6 cellular contexts compared by ENCODE assay signal in genomic region chr22:50305393-50305657, GRCh38. TPM values are rescaled to one million over a fixed set of nuclear protein-coding genes. Genes with fewer than 3 reads are reported as not detected.
A peak's percentile ranks its signal among the peaks of the same experiment; 100 is the strongest.
DNase-seq lines count a peak whose midpoint lies in the region; ATAC-seq and TF ChIP-seq lines count a peak whose summit lies in the region.

No MANE protein-coding gene starts in this region.

- no peaks in the 10 kb centered on the region for H3K36me3 Mint-ChIP-seq in activated CD8-positive, alpha-beta T cell treated with anti-CD3 and anti-CD28 coated beads, Interleukin-2, amount 10 ng/mL, durations not matched to agents 7 days and 5 days (ENCODE audit: low read depth)

- TF ChIP-seq CTCF in RWPE1 (conservative IDR thresholded peaks at IDR 0.05; ENCODE audit: low read depth) (no peak), fibroblast of villous mesenchyme (IDR thresholded peaks at IDR 0.05; ENCODE audit: insufficient read depth, low read depth, low read length) (no peak)

- H3K9me3 Mint-ChIP-seq in activated CD8-positive, alpha-beta T cell treated with anti-CD3 and anti-CD28 coated beads, Interleukin-2, amount 10 ng/mL, durations not matched to agents 7 days and 5 days (ENCODE audit: insufficient read depth): no peaks in the 10 kb centered on the region

- H3K27ac ChIP-seq in RWPE1: peak overlapping the region; percentile 100
- peak overlapping the region; percentile 73 for H3K27ac ChIP-seq in temporal lobe (ENCODE audit: low read depth, low read length)

- peaks cover 2% of the 10 kb centered on the region for H3K27me3 Mint-ChIP-seq in activated CD8-positive, alpha-beta T cell treated with anti-CD3 and anti-CD28 coated beads, Interleukin-2, amount 10 ng/mL, durations not matched to agents 7 days and 5 days (ENCODE audit: low read depth)

- DNase-seq in RWPE1 (ENCODE audit: low spot score): no peak
- DNase-seq in fibroblast of villous mesenchyme (ENCODE audit: low read depth): no peak
- no peak for DNase-seq in activated gamma-delta T cell (lab: John Stamatoyannopoulos, UW)
- no peak for DNase-seq in activated CD8-positive, alpha-beta T cell treated with anti-CD3 and anti-CD28 coated beads, Interleukin-2, amount 10 ng/mL, durations not matched to agents 7 days and 5 days

- no peak overlapping the region for H3K27ac Mint-ChIP-seq in activated CD8-positive, alpha-beta T cell treated with anti-CD3 and anti-CD28 coated beads, Interleukin-2, amount 10 ng/mL, durations not matched to agents 7 days and 5 days

- POLR2A ChIA-PET in RWPE1 (lab: Yijun Ruan, JAX; ENCODE audit: low non-redundant PET): interaction anchor here (0.6 to 1.1 kb wide), 2 partner anchors 11 to 55 kb away, joined by 3 read pairs; no protein-coding TSS in a partner anchor
- POLR2A ChIA-PET in activated CD8-positive, alpha-beta T cell treated with anti-CD3 and anti-CD28 coated beads, Interleukin-2, amount 10 ng/mL, durations not matched to agents 7 days and 5 days (lab: Charles Lee): interaction anchor here (1.6 to 3.8 kb wide), 2 partner anchors 9 to 11 kb away, joined by 3 to 23 read pairs; no protein-coding TSS in a partner anchor

- peaks cover 40% of the 10 kb centered on the region for H3K4me1 Mint-ChIP-seq in activated CD8-positive, alpha-beta T cell treated with anti-CD3 and anti-CD28 coated beads, Interleukin-2, amount 10 ng/mL, durations not matched to agents 7 days and 5 days (ENCODE audit: low read depth)

- H3K4me3 Mint-ChIP-seq in activated CD8-positive, alpha-beta T cell treated with anti-CD3 and anti-CD28 coated beads, Interleukin-2, amount 10 ng/mL, durations not matched to agents 7 days and 5 days: no peak overlapping the region

- no peak for ATAC-seq in activated CD8-positive, alpha-beta T cell treated with anti-CD3 and anti-CD28 coated beads, Interleukin-2, amount 10 ng/mL, durations not matched to agents 7 days and 5 days
- no peak for ATAC-seq in HG02970 (IDR thresholded peaks at IDR 0.05; ENCODE audit: low FRiP score, unreplicated experiment)

- H3K4me3 ChIP-seq in fibroblast of villous mesenchyme (ENCODE audit: low read depth, low read length): peak overlapping the region; percentile 80

- CTCF ChIA-PET in RWPE1 (lab: Yijun Ruan, JAX): interaction anchor here (1.1 kb wide), 1 partner anchor 34 kb away, joined by 3 read pairs; no protein-coding TSS in a partner anchor
- CTCF ChIA-PET in activated CD8-positive, alpha-beta T cell treated with anti-CD3 and anti-CD28 coated beads, Interleukin-2, amount 10 ng/mL, durations not matched to agents 7 days and 5 days (lab: Charles Lee): interaction anchor here (1.8 to 2.0 kb wide), 2 partner anchors 11 to 37 kb away, joined by 8 read pairs; no protein-coding TSS in a partner anchor

RNA-seq across cellular contexts. Expression of gene PLXNB2, which starts 2.1 kb away (rescaled TPM):
- total RNA-seq in fibroblast of villous mesenchyme: 148 and 168 TPM in 2 replicates
- total RNA-seq in temporal lobe: 52.4 TPM
- total RNA-seq in activated CD8-positive, alpha-beta T cell treated with anti-CD3 and anti-CD28 coated beads, Interleukin-2, amount 10 ng/mL, durations not matched to agents 7 days and 5 days: 10 to 100 TPM; 48.4 to 49.9 TPM

RNA-seq across cellular contexts. Expression of gene DENND6B, which starts 21.5 kb away (rescaled TPM):
- total RNA-seq in fibroblast of villous mesenchyme (2.3 and 2.6 TPM in 2 replicates), temporal lobe (17.2 TPM)
- total RNA-seq in activated CD8-positive, alpha-beta T cell treated with anti-CD3 and anti-CD28 coated beads, Interleukin-2, amount 10 ng/mL, durations not matched to agents 7 days and 5 days: 1 to 10 TPM; 6.0 to 7.0 TPM

RNA-seq across cellular contexts. Expression of gene MAPK11, which starts 35.1 kb away (rescaled TPM):
- total RNA-seq in fibroblast of villous mesenchyme (6.5 and 6.8 TPM in 2 replicates), temporal lobe (16.0 TPM)
- total RNA-seq in activated CD8-positive, alpha-beta T cell treated with anti-CD3 and anti-CD28 coated beads, Interleukin-2, amount 10 ng/mL, durations not matched to agents 7 days and 5 days: 10 to 100 TPM; 10.4 to 11.8 TPM

RNA-seq across cellular contexts. Expression of gene PPP6R2, which starts 37.8 kb away (rescaled TPM):
- total RNA-seq in fibroblast of villous mesenchyme (54.0 and 62.2 TPM in 2 replicates), temporal lobe (48.7 TPM)
- 10 to 100 TPM; 62.1 to 64.9 TPM for total RNA-seq in activated CD8-positive, alpha-beta T cell treated with anti-CD3 and anti-CD28 coated beads, Interleukin-2, amount 10 ng/mL, durations not matched to agents 7 days and 5 days

RNA-seq across cellular contexts. Expression of gene MAPK12, which starts 43.8 kb away (rescaled TPM):
- total RNA-seq in fibroblast of villous mesenchyme (39.3 and 42.7 TPM in 2 replicates), temporal lobe (11.6 TPM)
- 1 to 10 TPM; 4.8 to 5.3 TPM for total RNA-seq in activated CD8-positive, alpha-beta T cell treated with anti-CD3 and anti-CD28 coated beads, Interleukin-2, amount 10 ng/mL, durations not matched to agents 7 days and 5 days
